In the genomic region with DNA sequence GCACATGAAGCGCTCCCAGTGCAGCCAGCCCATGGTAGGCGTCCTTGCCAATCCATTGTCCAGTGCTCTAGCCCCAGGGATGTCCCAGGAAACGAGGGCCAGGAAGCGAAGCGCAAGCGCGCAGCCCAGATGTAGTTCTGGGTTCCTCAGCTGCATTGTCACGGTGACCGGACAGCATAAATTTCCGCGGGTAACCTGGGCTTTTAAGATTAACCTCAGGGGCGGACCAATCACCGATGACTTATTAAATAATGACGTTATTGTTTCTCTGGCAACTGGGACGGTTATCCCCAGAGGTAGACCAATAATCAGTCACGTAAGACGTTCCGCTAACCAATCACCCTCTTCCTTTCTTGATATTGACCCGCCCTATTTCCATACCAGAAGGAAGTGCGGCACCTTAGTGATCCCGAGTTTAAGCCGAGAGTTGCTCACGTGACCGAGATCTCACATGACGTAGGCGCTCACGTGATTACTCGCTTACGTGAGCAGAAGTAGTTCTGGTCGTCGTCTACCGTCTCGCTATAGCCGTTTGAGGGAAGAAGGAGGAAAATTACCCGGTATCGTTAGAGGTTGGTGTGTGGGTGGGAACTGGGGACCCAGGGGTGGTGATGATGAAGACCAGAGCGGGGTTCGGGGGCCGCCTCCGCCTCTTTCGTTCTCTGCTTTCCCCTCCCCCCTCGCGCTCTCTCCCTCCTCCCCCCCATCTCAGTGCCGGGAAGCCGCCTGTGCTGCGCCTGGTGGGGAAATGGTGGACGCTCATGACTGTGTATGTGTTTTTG, we compare ENCODE assay signal across 1 cellular context.
A peak's percentile ranks its signal among the peaks of the same experiment; 100 is the strongest.
TF ChIP-seq lines count a peak whose summit lies in the region.

A gene (minus strand): TSS at position 178 of the 782 bp plus-strand sequence. CDS start 22 bp downstream, at position 156.
A gene with protein sequence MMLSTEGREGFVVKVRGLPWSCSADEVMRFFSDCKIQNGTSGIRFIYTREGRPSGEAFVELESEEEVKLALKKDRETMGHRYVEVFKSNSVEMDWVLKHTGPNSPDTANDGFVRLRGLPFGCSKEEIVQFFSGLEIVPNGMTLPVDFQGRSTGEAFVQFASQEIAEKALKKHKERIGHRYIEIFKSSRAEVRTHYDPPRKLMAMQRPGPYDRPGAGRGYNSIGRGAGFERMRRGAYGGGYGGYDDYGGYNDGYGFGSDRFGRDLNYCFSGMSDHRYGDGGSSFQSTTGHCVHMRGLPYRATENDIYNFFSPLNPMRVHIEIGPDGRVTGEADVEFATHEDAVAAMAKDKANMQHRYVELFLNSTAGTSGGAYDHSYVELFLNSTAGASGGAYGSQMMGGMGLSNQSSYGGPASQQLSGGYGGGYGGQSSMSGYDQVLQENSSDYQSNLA (plus strand): TSS at position 475 of the 782 bp plus-strand sequence. CDS start 3,767 bp downstream, outside the sequence.

TF ChIP-seq in HEK293, 187 proteins besides CTCF, POLR2A, EP300 and RAD21 (continued from another document and continues in another):
- TF ChIP-seq, protein P1, sequence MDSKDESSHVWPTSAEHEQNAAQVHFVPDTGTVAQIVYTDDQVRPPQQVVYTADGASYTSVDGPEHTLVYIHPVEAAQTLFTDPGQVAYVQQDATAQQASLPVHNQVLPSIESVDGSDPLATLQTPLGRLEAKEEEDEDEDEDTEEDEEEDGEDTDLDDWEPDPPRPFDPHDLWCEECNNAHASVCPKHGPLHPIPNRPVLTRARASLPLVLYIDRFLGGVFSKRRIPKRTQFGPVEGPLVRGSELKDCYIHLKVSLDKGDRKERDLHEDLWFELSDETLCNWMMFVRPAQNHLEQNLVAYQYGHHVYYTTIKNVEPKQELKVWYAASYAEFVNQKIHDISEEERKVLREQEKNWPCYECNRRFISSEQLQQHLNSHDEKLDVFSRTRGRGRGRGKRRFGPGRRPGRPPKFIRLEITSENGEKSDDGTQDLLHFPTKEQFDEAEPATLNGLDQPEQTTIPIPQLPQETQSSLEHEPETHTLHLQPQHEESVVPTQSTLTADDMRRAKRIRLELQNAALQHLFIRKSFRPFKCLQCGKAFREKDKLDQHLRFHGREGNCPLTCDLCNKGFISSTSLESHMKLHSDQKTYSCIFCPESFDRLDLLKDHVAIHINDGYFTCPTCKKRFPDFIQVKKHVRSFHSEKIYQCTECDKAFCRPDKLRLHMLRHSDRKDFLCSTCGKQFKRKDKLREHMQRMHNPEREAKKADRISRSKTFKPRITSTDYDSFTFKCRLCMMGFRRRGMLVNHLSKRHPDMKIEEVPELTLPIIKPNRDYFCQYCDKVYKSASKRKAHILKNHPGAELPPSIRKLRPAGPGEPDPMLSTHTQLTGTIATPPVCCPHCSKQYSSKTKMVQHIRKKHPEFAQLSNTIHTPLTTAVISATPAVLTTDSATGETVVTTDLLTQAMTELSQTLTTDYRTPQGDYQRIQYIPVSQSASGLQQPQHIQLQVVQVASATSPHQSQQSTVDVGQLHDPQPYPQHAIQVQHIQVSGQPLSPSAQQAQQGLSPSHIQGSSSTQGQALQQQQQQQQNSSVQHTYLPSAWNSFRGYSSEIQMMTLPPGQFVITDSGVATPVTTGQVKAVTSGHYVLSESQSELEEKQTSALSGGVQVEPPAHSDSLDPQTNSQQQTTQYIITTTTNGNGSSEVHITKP (tag by site-specific recombination; IDR thresholded peaks at IDR 0.05) = peak; percentile 43
- TF ChIP-seq IKZF3 (tag by site-specific recombination; IDR thresholded peaks at IDR 0.05) (0 out of 2 replicates have a peak, but pooled peaks have one; percentile 53), ZNF830 (tag by site-specific recombination; IDR thresholded peaks at IDR 0.05; ENCODE audit: low read depth) (no peak), ZNF211 (tag by site-specific recombination; IDR thresholded peaks at IDR 0.05; ENCODE audit: low read depth) (no peak), ZNF658 (tag by site-specific recombination; IDR thresholded peaks at IDR 0.05) (no peak), KLF1 (tag by site-specific recombination; IDR thresholded peaks at IDR 0.05) (no peak), ZNF549 (tag by site-specific recombination; IDR thresholded peaks at IDR 0.05) (no peak), ZNF155 (tag by site-specific recombination; IDR thresholded peaks at IDR 0.05) (no peak), ZNF174 (tag by site-specific recombination; IDR thresholded peaks at IDR 0.05) (no peak), ZNF843 (tag by site-specific recombination; IDR thresholded peaks at IDR 0.05) (peak; percentile 89), HOXD13 (CRISPR knock-in tag; IDR thresholded peaks at IDR 0.05; ENCODE audit: borderline replicate concordance) (peak; percentile 70; the same call in 1 of the 2 replicates), ZNF555 (tag by site-specific recombination; conservative IDR thresholded peaks at IDR 0.05) (no peak), ZNF621 (tag by site-specific recombination; IDR thresholded peaks at IDR 0.05) (no peak), ZBTB48 (tag by site-specific recombination; IDR thresholded peaks at IDR 0.05) (0 out of 2 replicates have a peak, but pooled peaks have one; percentile 2), HOXC10 (CRISPR knock-in tag; IDR thresholded peaks at IDR 0.05) (0 out of 2 replicates have a peak, but pooled peaks have one; percentile 61), ZNF664 (tag by site-specific recombination; IDR thresholded peaks at IDR 0.05) (peak; percentile 81), ZFP69B (tag by site-specific recombination; IDR thresholded peaks at IDR 0.05) (peak; percentile 66), ZBTB17 (tag by site-specific recombination; IDR thresholded peaks at IDR 0.05) (peak; percentile 87), SP3 (tag by site-specific recombination; IDR thresholded peaks at IDR 0.05) (peak; percentile 88), ZNF654 (tag by site-specific recombination; IDR thresholded peaks at IDR 0.05; ENCODE audit: low read depth) (no peak), ZNF202 (tag by site-specific recombination; IDR thresholded peaks at IDR 0.05; ENCODE audit: borderline replicate concordance) (no peak), BCL11A (tag by site-specific recombination; IDR thresholded peaks at IDR 0.05; ENCODE audit: low read depth) (no peak; the same call in 1 of the 2 replicates), BCL11B (tag by site-specific recombination; IDR thresholded peaks at IDR 0.05; ENCODE audit: low read depth) (no peak; the same call in 1 of the 2 replicates), ZSCAN30 (tag by site-specific recombination; IDR thresholded peaks at IDR 0.05) (peak; percentile 56), ZNF23 (tag by site-specific recombination; IDR thresholded peaks at IDR 0.05; ENCODE audit: borderline replicate concordance) (no peak), ZBTB21 (tag by site-specific recombination; IDR thresholded peaks at IDR 0.05) (peak; percentile 99), ZBTB8A (tag by site-specific recombination; IDR thresholded peaks at IDR 0.05) (peak; percentile 55; the same call in 1 of the 2 replicates), KLF8 (tag by site-specific recombination; IDR thresholded peaks at IDR 0.05) (peak; percentile 86; the same call in 1 of the 2 replicates), ZNF133 (tag by site-specific recombination; IDR thresholded peaks at IDR 0.05) (no peak), ZBTB20 (tag by site-specific recombination; IDR thresholded peaks at IDR 0.05) (peak; percentile 31; the same call in 1 of the 2 replicates), ZNF701 (tag by site-specific recombination; IDR thresholded peaks at IDR 0.05) (no peak), ZNF837 (tag by site-specific recombination; IDR thresholded peaks at IDR 0.05) (no peak), SALL2 (tag by site-specific recombination; IDR thresholded peaks at IDR 0.05; ENCODE audit: borderline replicate concordance) (no peak), ZNF2 (tag by site-specific recombination; IDR thresholded peaks at IDR 0.05) (peak; percentile 97), ZNF670 (tag by site-specific recombination; IDR thresholded peaks at IDR 0.05; ENCODE audit: low read depth) (no peak), ZNF768 (tag by site-specific recombination; IDR thresholded peaks at IDR 0.05) (no peak), SCRT2 (tag by site-specific recombination; IDR thresholded peaks at IDR 0.05) (no peak), ZNF600 (tag by site-specific recombination; IDR thresholded peaks at IDR 0.05) (peak; percentile 51)
- TF ChIP-seq, protein P2, sequence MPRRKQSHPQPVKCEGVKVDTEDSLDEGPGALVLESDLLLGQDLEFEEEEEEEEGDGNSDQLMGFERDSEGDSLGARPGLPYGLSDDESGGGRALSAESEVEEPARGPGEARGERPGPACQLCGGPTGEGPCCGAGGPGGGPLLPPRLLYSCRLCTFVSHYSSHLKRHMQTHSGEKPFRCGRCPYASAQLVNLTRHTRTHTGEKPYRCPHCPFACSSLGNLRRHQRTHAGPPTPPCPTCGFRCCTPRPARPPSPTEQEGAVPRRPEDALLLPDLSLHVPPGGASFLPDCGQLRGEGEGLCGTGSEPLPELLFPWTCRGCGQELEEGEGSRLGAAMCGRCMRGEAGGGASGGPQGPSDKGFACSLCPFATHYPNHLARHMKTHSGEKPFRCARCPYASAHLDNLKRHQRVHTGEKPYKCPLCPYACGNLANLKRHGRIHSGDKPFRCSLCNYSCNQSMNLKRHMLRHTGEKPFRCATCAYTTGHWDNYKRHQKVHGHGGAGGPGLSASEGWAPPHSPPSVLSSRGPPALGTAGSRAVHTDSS (tag by site-specific recombination; IDR thresholded peaks at IDR 0.05) = no peak
- TF ChIP-seq, protein P3, sequence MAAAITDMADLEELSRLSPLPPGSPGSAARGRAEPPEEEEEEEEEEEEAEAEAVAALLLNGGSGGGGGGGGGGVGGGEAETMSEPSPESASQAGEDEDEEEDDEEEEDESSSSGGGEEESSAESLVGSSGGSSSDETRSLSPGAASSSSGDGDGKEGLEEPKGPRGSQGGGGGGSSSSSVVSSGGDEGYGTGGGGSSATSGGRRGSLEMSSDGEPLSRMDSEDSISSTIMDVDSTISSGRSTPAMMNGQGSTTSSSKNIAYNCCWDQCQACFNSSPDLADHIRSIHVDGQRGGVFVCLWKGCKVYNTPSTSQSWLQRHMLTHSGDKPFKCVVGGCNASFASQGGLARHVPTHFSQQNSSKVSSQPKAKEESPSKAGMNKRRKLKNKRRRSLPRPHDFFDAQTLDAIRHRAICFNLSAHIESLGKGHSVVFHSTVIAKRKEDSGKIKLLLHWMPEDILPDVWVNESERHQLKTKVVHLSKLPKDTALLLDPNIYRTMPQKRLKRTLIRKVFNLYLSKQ (tag by site-specific recombination; IDR thresholded peaks at IDR 0.05; ENCODE audit: borderline replicate concordance) = no peak
- TF ChIP-seq, protein P4, sequence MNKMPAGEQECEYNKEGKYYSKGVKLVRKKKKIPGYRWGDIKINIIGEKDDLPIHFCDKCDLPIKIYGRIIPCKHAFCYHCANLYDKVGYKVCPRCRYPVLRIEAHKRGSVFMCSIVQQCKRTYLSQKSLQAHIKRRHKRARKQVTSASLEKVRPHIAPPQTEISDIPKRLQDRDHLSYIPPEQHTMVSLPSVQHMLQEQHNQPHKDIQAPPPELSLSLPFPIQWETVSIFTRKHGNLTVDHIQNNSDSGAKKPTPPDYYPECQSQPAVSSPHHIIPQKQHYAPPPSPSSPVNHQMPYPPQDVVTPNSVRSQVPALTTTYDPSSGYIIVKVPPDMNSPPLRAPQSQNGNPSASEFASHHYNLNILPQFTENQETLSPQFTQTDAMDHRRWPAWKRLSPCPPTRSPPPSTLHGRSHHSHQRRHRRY (tag by site-specific recombination; IDR thresholded peaks at IDR 0.05) = no peak
- TF ChIP-seq, protein P5, sequence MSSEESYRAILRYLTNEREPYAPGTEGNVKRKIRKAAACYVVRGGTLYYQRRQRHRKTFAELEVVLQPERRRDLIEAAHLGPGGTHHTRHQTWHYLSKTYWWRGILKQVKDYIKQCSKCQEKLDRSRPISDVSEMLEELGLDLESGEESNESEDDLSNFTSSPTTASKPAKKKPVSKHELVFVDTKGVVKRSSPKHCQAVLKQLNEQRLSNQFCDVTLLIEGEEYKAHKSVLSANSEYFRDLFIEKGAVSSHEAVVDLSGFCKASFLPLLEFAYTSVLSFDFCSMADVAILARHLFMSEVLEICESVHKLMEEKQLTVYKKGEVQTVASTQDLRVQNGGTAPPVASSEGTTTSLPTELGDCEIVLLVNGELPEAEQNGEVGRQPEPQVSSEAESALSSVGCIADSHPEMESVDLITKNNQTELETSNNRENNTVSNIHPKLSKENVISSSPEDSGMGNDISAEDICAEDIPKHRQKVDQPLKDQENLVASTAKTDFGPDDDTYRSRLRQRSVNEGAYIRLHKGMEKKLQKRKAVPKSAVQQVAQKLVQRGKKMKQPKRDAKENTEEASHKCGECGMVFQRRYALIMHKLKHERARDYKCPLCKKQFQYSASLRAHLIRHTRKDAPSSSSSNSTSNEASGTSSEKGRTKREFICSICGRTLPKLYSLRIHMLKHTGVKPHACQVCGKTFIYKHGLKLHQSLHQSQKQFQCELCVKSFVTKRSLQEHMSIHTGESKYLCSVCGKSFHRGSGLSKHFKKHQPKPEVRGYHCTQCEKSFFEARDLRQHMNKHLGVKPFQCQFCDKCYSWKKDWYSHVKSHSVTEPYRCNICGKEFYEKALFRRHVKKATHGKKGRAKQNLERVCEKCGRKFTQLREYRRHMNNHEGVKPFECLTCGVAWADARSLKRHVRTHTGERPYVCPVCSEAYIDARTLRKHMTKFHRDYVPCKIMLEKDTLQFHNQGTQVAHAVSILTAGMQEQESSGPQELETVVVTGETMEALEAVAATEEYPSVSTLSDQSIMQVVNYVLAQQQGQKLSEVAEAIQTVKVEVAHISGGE (tag by site-specific recombination; conservative IDR thresholded peaks at IDR 0.05; ENCODE audit: low read depth) = peak; percentile 68
- TF ChIP-seq, protein P6, sequence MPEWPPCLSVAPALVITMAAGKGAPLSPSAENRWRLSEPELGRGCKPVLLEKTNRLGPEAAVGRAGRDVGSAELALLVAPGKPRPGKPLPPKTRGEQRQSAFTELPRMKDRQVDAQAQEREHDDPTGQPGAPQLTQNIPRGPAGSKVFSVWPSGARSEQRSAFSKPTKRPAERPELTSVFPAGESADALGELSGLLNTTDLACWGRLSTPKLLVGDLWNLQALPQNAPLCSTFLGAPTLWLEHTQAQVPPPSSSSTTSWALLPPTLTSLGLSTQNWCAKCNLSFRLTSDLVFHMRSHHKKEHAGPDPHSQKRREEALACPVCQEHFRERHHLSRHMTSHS (tag by site-specific recombination; IDR thresholded peaks at IDR 0.05) = no peak
- TF ChIP-seq, protein P7, sequence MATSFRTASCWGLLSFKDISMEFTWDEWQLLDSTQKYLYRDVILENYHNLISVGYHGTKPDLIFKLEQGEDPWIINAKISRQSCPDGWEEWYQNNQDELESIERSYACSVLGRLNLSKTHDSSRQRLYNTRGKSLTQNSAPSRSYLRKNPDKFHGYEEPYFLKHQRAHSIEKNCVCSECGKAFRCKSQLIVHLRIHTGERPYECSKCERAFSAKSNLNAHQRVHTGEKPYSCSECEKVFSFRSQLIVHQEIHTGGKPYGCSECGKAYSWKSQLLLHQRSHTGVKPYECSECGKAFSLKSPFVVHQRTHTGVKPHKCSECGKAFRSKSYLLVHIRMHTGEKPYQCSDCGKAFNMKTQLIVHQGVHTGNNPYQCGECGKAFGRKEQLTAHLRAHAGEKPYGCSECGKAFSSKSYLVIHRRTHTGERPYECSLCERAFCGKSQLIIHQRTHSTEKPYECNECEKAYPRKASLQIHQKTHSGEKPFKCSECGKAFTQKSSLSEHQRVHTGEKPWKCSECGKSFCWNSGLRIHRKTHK (tag by site-specific recombination; IDR thresholded peaks at IDR 0.05) = no peak
- TF ChIP-seq, protein P8, sequence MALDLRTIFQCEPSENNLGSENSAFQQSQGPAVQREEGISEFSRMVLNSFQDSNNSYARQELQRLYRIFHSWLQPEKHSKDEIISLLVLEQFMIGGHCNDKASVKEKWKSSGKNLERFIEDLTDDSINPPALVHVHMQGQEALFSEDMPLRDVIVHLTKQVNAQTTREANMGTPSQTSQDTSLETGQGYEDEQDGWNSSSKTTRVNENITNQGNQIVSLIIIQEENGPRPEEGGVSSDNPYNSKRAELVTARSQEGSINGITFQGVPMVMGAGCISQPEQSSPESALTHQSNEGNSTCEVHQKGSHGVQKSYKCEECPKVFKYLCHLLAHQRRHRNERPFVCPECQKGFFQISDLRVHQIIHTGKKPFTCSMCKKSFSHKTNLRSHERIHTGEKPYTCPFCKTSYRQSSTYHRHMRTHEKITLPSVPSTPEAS (tag by site-specific recombination; IDR thresholded peaks at IDR 0.05) = peak; percentile 63
